In the genomic region with DNA sequence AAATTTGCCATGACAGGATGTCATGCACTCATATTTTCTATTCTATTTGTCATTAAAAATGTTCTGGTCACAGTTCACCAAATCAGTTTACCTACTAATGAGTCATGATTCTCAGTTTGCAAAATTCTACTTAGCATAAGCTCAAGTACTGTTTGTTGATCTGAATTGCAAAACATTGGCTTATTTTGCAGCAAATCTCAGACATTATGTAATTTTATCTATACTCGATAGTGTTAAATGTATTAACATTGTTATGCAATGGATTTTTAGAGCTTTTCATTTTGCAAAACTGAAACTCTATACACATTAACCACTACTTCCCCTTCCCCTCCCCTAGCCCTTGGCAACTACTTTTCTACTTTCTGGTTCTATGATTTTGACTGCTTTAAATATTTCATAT, we compare ENCODE assay signal across 9 cellular contexts.
A peak's percentile ranks its signal among the peaks of the same experiment; 100 is the strongest.
DNase-seq lines count a peak whose midpoint lies in the region; ATAC-seq and TF ChIP-seq lines count a peak whose summit lies in the region.
"Had no signal": no experiment of that assay in that cellular context is flagged by ENCODE, and none has a peak within 500 bp of the region (broad histone marks: within the 10 kb centered on the region; RNA-seq: fewer than 3 reads in every experiment).

No MANE protein-coding gene starts in this region.

- peak; percentile 75 for ATAC-seq in GM19351 (IDR thresholded peaks at IDR 0.05; ENCODE audit: unreplicated experiment)
- peak; percentile 74 for ATAC-seq in HG03378 (IDR thresholded peaks at IDR 0.05; ENCODE audit: unreplicated experiment)

- peaks cover 0 to 6% (median 4%) of the 10 kb centered on the region in 3 donors for H3K27me3 Mint-ChIP-seq in CD14-positive monocyte (ENCODE audit: low read depth in 3 of 3)
- no peaks in the 10 kb centered on the region for H3K27me3 Mint-ChIP-seq in activated T-helper 2 cell treated with anti-CD3 and anti-CD28 coated beads, Interferon-gamma antibody, Interleukin-2, Interleukin-4, amounts not matched to agents 10 μg/mL and 5 μg/mL and 100 μg/mL, durations not matched to agents 14 hours and 24 hours and 36 hours (ENCODE audit: low read depth)

- H3K9me3 Mint-ChIP-seq in CD14-positive monocyte = peaks cover 0 to 16% (median 9%) of the 10 kb centered on the region in 7 donors
- H3K9me3 Mint-ChIP-seq in activated T-helper 2 cell treated with anti-CD3 and anti-CD28 coated beads, Interferon-gamma antibody, Interleukin-2, Interleukin-4, amounts not matched to agents 10 μg/mL and 5 μg/mL and 100 μg/mL, durations not matched to agents 14 hours and 24 hours and 36 hours = peaks cover 4% of the 10 kb centered on the region

- H3K36me3 Mint-ChIP-seq in CD14-positive monocyte = peaks cover 0 to 2% of the 10 kb centered on the region in 2 donors
- H3K36me3 Mint-ChIP-seq in activated T-helper 2 cell treated with anti-CD3 and anti-CD28 coated beads, Interferon-gamma antibody, Interleukin-2, Interleukin-4, amounts not matched to agents 10 μg/mL and 5 μg/mL and 100 μg/mL, durations not matched to agents 14 hours and 24 hours and 36 hours (ENCODE audit: low read depth) = no peaks in the 10 kb centered on the region

- DNase-seq in CD14-positive monocyte (ENCODE audit: low spot score) (no peak), GM10266 (ENCODE audit: extremely low spot score) (no peak), middle frontal gyrus (ENCODE audit: extremely low spot score, low spot score) (no peak), NCI-H2171 treated with DMSO at 0.1 percent for 48 hours (lab: John Stamatoyannopoulos, UW) (no peak), putamen (ENCODE audit: low spot score) (no peak)
- no peak for DNase-seq in activated T-helper 2 cell treated with anti-CD3 and anti-CD28 coated beads, Interferon-gamma antibody, Interleukin-2, Interleukin-4, amounts not matched to agents 10 μg/mL and 5 μg/mL and 100 μg/mL, durations not matched to agents 14 hours and 24 hours and 36 hours (ENCODE audit: low spot score)
- DNase-seq: NCI-H526 had no signal

- no peak overlapping the region for H3K4me3 Mint-ChIP-seq in CD14-positive monocyte
- H3K4me3 Mint-ChIP-seq in activated T-helper 2 cell treated with anti-CD3 and anti-CD28 coated beads, Interferon-gamma antibody, Interleukin-2, Interleukin-4, amounts not matched to agents 10 μg/mL and 5 μg/mL and 100 μg/mL, durations not matched to agents 14 hours and 24 hours and 36 hours (ENCODE audit: low read depth) = no peak overlapping the region

- peaks cover 60% of the 10 kb centered on the region for H3K4me1 Mint-ChIP-seq in CD14-positive monocyte
- H3K4me1 Mint-ChIP-seq in activated T-helper 2 cell treated with anti-CD3 and anti-CD28 coated beads, Interferon-gamma antibody, Interleukin-2, Interleukin-4, amounts not matched to agents 10 μg/mL and 5 μg/mL and 100 μg/mL, durations not matched to agents 14 hours and 24 hours and 36 hours (ENCODE audit: low read depth) = peaks cover 41% of the 10 kb centered on the region

- no peak for TF ChIP-seq CTCF in CD14-positive monocyte (IDR thresholded peaks at IDR 0.05)
- TF ChIP-seq CTCF in GM10266 (IDR thresholded peaks at IDR 0.05; ENCODE audit: control insufficient read depth, insufficient read depth, low read depth, missing control alignments) = no peak

- intact Hi-C loops in CD14-positive monocyte (cut with micrococcal nuclease) = no loop called here
- intact Hi-C loops in activated T-helper 2 cell treated with anti-CD3 and anti-CD28 coated beads, Interferon-gamma antibody, Interleukin-2, Interleukin-4, amounts not matched to agents 10 μg/mL and 5 μg/mL and 100 μg/mL, durations not matched to agents 14 hours and 24 hours and 36 hours (cut with micrococcal nuclease) = loop anchor here (2.0 to 10.0 kb wide), 3 partner anchors 569 to 812 kb away; a partner anchor contains a TSS

- peak overlapping the region; percentile 85 to 96 (median 92) for H3K27ac Mint-ChIP-seq in CD14-positive monocyte
- peak overlapping the region; percentile 17 for H3K27ac Mint-ChIP-seq in activated T-helper 2 cell treated with anti-CD3 and anti-CD28 coated beads, Interferon-gamma antibody, Interleukin-2, Interleukin-4, amounts not matched to agents 10 μg/mL and 5 μg/mL and 100 μg/mL, durations not matched to agents 14 hours and 24 hours and 36 hours
